In genomic region chr6:80403365-80403764, GRCh38 we compare ENCODE assay signal across 25 cellular contexts.
"Had no signal": no experiment of that assay in that cellular context is flagged by ENCODE, and none has a peak within 500 bp of the region (broad histone marks: within the 10 kb centered on the region; RNA-seq: fewer than 3 reads in every experiment).

No MANE protein-coding gene starts in this region.

- DNase-seq: activated CD4-positive, alpha-beta memory T cell treated with anti-CD3 and anti-CD28 coated beads, Interleukin-2, amount 10 ng/mL, durations not matched to agents 7 days and 5 days; activated CD4-positive, alpha-beta T cell treated with anti-CD3 and anti-CD28 coated beads, Interleukin-2, amount 10 ng/mL, durations not matched to agents 24 days and 14 days; activated effector memory CD4-positive, alpha-beta T cell treated with anti-CD3 and anti-CD28 coated beads, Interleukin-2, amount 50 U/mL, for 16 hours; activated naive CD4-positive, alpha-beta T cell treated with anti-CD3 and anti-CD28 coated beads, Interleukin-2, amount 10 ng/mL, durations not matched to agents 7 days and 5 days; activated naive CD8-positive, alpha-beta T cell treated with anti-CD3 and anti-CD28 coated beads, Interleukin-2, amount 50 U/mL, for 24 hours; anterior cingulate cortex; body of pancreas; cortex of kidney; endodermal cell; esophagus squamous epithelium; head of caudate nucleus; hypothalamus; midbrain; stimulated activated CD4-positive, alpha-beta T cell treated with anti-CD3 and anti-CD28 coated beads, Interleukin-2, amount 100 ng/mL, for 48 hours; stimulated activated CD8-positive, alpha-beta memory T cell treated with anti-CD3 and anti-CD28 coated beads, Interleukin-4, amount 100 ng/mL, for 48 hours; stimulated activated naive B cell treated with anti-CD40 and anti-IgM and Interleukin-4, amounts not matched to agents 10 μg/mL and 1 μg/mL and 100 μg/mL, for 72 hours; testis; trophoblast cell; uterus had no signal

- H3K36me3 ChIP-seq: cardiac muscle cell, esophagus squamous epithelium, gastroesophageal sphincter, prostate gland, uterus had no signal

- H3K4me3 ChIP-seq: body of pancreas, cardiac muscle cell, esophagus squamous epithelium, gastroesophageal sphincter, prostate gland, testis, uterus had no signal

- H3K27me3 Mint-ChIP-seq: activated CD4-positive, alpha-beta memory T cell treated with anti-CD3 and anti-CD28 coated beads, Interleukin-2, amount 10 ng/mL, durations not matched to agents 7 days and 5 days; activated CD4-positive, alpha-beta T cell treated with anti-CD3 and anti-CD28 coated beads, Interleukin-2, amount 10 ng/mL, durations not matched to agents 24 days and 14 days; activated naive CD4-positive, alpha-beta T cell treated with anti-CD3 and anti-CD28 coated beads, Interleukin-2, amount 10 ng/mL, durations not matched to agents 7 days and 5 days; activated naive CD8-positive, alpha-beta T cell treated with anti-CD3 and anti-CD28 coated beads, Interleukin-2, amount 50 U/mL, for 24 hours; natural killer cell treated with Interleukin-12 subunit alpha and Interleukin-12 subunit beta and Interleukin-15 and Interleukin-18, amount 100 ng/mL, for 72 hours; stimulated activated naive B cell treated with anti-CD40 and anti-IgM and Interleukin-4, amounts not matched to agents 10 μg/mL and 1 μg/mL and 100 μg/mL, for 72 hours had no signal

- H3K4me3 Mint-ChIP-seq: activated CD4-positive, alpha-beta memory T cell treated with anti-CD3 and anti-CD28 coated beads, Interleukin-2, amount 10 ng/mL, durations not matched to agents 7 days and 5 days; activated CD4-positive, alpha-beta T cell treated with anti-CD3 and anti-CD28 coated beads, Interleukin-2, amount 10 ng/mL, durations not matched to agents 24 days and 14 days; activated naive CD4-positive, alpha-beta T cell treated with anti-CD3 and anti-CD28 coated beads, Interleukin-2, amount 10 ng/mL, durations not matched to agents 7 days and 5 days; activated naive CD8-positive, alpha-beta T cell treated with anti-CD3 and anti-CD28 coated beads, Interleukin-2, amount 50 U/mL, for 24 hours; endodermal cell; natural killer cell treated with Interleukin-12 subunit alpha and Interleukin-12 subunit beta and Interleukin-15 and Interleukin-18, amount 100 ng/mL, for 72 hours; stimulated activated naive B cell treated with anti-CD40 and anti-IgM and Interleukin-4, amounts not matched to agents 10 μg/mL and 1 μg/mL and 100 μg/mL, for 72 hours had no signal

- H3K27ac ChIP-seq: body of pancreas, cardiac muscle cell, esophagus squamous epithelium, gastroesophageal sphincter, prostate gland, testis, uterus, VCaP had no signal

- H3K9me3 ChIP-seq: body of pancreas, prostate gland, testis, uterus had no signal

- H3K4me1 Mint-ChIP-seq: activated CD4-positive, alpha-beta memory T cell treated with anti-CD3 and anti-CD28 coated beads, Interleukin-2, amount 10 ng/mL, durations not matched to agents 7 days and 5 days; activated CD4-positive, alpha-beta T cell treated with anti-CD3 and anti-CD28 coated beads, Interleukin-2, amount 10 ng/mL, durations not matched to agents 24 days and 14 days; activated naive CD4-positive, alpha-beta T cell treated with anti-CD3 and anti-CD28 coated beads, Interleukin-2, amount 10 ng/mL, durations not matched to agents 7 days and 5 days; activated naive CD8-positive, alpha-beta T cell treated with anti-CD3 and anti-CD28 coated beads, Interleukin-2, amount 50 U/mL, for 24 hours had no signal

- ATAC-seq: activated CD4-positive, CD25-positive, alpha-beta regulatory T cell treated with anti-CD3 and anti-CD28 coated beads, Interleukin-2, amount 50 U/mL, for 24 hours; activated naive CD8-positive, alpha-beta T cell treated with anti-CD3 and anti-CD28 coated beads, Interleukin-2, amount 50 U/mL, for 24 hours; body of pancreas; gastroesophageal sphincter; natural killer cell treated with Interleukin-12 subunit alpha and Interleukin-12 subunit beta and Interleukin-15 and Interleukin-18, amount 100 ng/mL, for 72 hours; stimulated activated naive B cell treated with anti-CD40 and anti-IgM and Interleukin-4, amounts not matched to agents 10 μg/mL and 1 μg/mL and 100 μg/mL, for 72 hours had no signal

- H3K36me3 Mint-ChIP-seq: activated naive CD4-positive, alpha-beta T cell treated with anti-CD3 and anti-CD28 coated beads, Interleukin-2, amount 10 ng/mL, durations not matched to agents 7 days and 5 days had no signal

- H3K27me3 ChIP-seq: body of pancreas, cardiac muscle cell, esophagus squamous epithelium, gastroesophageal sphincter, testis, uterus had no signal

- H3K4me1 ChIP-seq: esophagus squamous epithelium, gastroesophageal sphincter, prostate gland, testis, uterus had no signal

- H3K27ac Mint-ChIP-seq: activated CD4-positive, alpha-beta memory T cell treated with anti-CD3 and anti-CD28 coated beads, Interleukin-2, amount 10 ng/mL, durations not matched to agents 7 days and 5 days; activated CD4-positive, alpha-beta T cell treated with anti-CD3 and anti-CD28 coated beads, Interleukin-2, amount 10 ng/mL, durations not matched to agents 24 days and 14 days; activated naive CD4-positive, alpha-beta T cell treated with anti-CD3 and anti-CD28 coated beads, Interleukin-2, amount 10 ng/mL, durations not matched to agents 7 days and 5 days; activated naive CD8-positive, alpha-beta T cell treated with anti-CD3 and anti-CD28 coated beads, Interleukin-2, amount 50 U/mL, for 24 hours; endodermal cell; natural killer cell treated with Interleukin-12 subunit alpha and Interleukin-12 subunit beta and Interleukin-15 and Interleukin-18, amount 100 ng/mL, for 72 hours; stimulated activated naive B cell treated with anti-CD40 and anti-IgM and Interleukin-4, amounts not matched to agents 10 μg/mL and 1 μg/mL and 100 μg/mL, for 72 hours had no signal
